In genomic region chr2:199462167-199462976, GRCh38 we compare ENCODE assay signal across 9 cellular contexts. TPM values are rescaled to one million over a fixed set of nuclear protein-coding genes. Genes with fewer than 3 reads are reported as not detected.
A peak's percentile ranks its signal among the peaks of the same experiment; 100 is the strongest.
DNase-seq lines count a peak whose midpoint lies in the region; TF ChIP-seq lines count a peak whose summit lies in the region.
"Had no signal": no experiment of that assay in that cellular context is flagged by ENCODE, and none has a peak within 500 bp of the region (broad histone marks: within the 10 kb centered on the region; RNA-seq: fewer than 3 reads in every experiment).

No MANE protein-coding gene starts in this region.

- H3K27ac Mint-ChIP-seq in IgD-negative memory B cell (peak overlapping the region; percentile 12 to 90 (median 67)), nephron (no peak overlapping the region)

- TF ChIP-seq CTCF in AG10803 (conservative IDR thresholded peaks at IDR 0.05; ENCODE audit: low read length) (no peak), colonic mucosa (IDR thresholded peaks at IDR 0.05) (no peak), nephron (IDR thresholded peaks at IDR 0.05; ENCODE audit: unreplicated experiment in 3 of 3) (no peak), spleen (IDR thresholded peaks at IDR 0.05 in 8 of 11, conservative IDR thresholded peaks at IDR 0.05 in 3 of 11) (no peak)

- H3K9me3 Mint-ChIP-seq in IgD-negative memory B cell (peaks cover 4 to 18% (median 12%) of the 10 kb centered on the region in 3 donors), nephron (no peaks in the 10 kb centered on the region)

- H3K27ac ChIP-seq in colonic mucosa, result peak overlapping the region; percentile 86
- no peak overlapping the region for H3K27ac ChIP-seq in spleen
- H3K27ac ChIP-seq: parathyroid adenoma had no signal

- peaks cover 11 to 18% (median 12%) of the 10 kb centered on the region in 3 donors for H3K4me1 Mint-ChIP-seq in IgD-negative memory B cell
- peaks cover 23% of the 10 kb centered on the region for H3K4me1 Mint-ChIP-seq in nephron

- H3K4me3 Mint-ChIP-seq in IgD-negative memory B cell (peak overlapping the region in 2 of 4 donors; percentile 6 to 75), nephron (peak overlapping the region; percentile 70 to 79 (median 76))

- no peak for TF ChIP-seq POLR2A in spleen (IDR thresholded peaks at IDR 0.05)

- H3K27me3 ChIP-seq in colonic mucosa, result peaks cover 12% of the 10 kb centered on the region
- peaks cover 38 to 100% (median 80%) of the 10 kb centered on the region in 7 donors for H3K27me3 ChIP-seq in spleen (replicated peaks in 1 of 7)

- WGBS in spleen, 5 donors, result 7 to 9% (median 9%) methylated on average over 44 to 60 of the region's 60 CpGs

- no peaks in the 10 kb centered on the region for H3K36me3 ChIP-seq in colonic mucosa
- no peaks in the 10 kb centered on the region for H3K36me3 ChIP-seq in spleen

- H3K36me3 Mint-ChIP-seq in IgD-negative memory B cell (no peaks in the 10 kb centered on the region), nephron (ENCODE audit: low read depth) (no peaks in the 10 kb centered on the region)

- H3K4me1 ChIP-seq in colonic mucosa, result no peaks in the 10 kb centered on the region
- peaks cover 12 to 60% (median 45%) of the 10 kb centered on the region in 6 donors for H3K4me1 ChIP-seq in spleen
- H3K4me1 ChIP-seq: parathyroid adenoma had no signal

- H3K4me3 ChIP-seq in AG10803 (ENCODE audit: low read length) (peak overlapping the region; percentile 66), colonic mucosa (peak overlapping the region; percentile 79), spleen (peak overlapping the region in 3 of 8 donors; percentile 40 to 69 (median 52))

- no peak for DNase-seq in AG10803 (ENCODE audit: low read depth)
- peak; percentile 31 for DNase-seq in colonic mucosa
- no peak for DNase-seq in SKM-1 (lab: John Stamatoyannopoulos, UW; ENCODE audit: unreplicated experiment)
- DNase-seq in kidney tubule cell (ENCODE audit: low spot score), result no peak
- no peak for DNase-seq in T-helper 9 cell
- no peak for DNase-seq in spleen

- H3K9ac ChIP-seq in colonic mucosa (ENCODE audit: low read depth in 2 of 2, low read length in 2 of 2), result peak overlapping the region; percentile 71 to 90
- H3K9ac ChIP-seq: parathyroid adenoma had no signal

- intact Hi-C loops in colonic mucosa (cut with DNase I), result loop anchor here (5.0 kb wide), 1 partner anchor 1145 kb away; no protein-coding TSS in a partner anchor
- intact Hi-C loops in spleen (cut with DNase I; ENCODE audit: low total_unique reads), result no loop called here

- H3K27me3 Mint-ChIP-seq in IgD-negative memory B cell, result peaks cover 49% of the 10 kb centered on the region
- H3K27me3 Mint-ChIP-seq in nephron (ENCODE audit: low read depth), result peaks cover 91% of the 10 kb centered on the region

- H3K9me3 ChIP-seq in colonic mucosa, result no peaks in the 10 kb centered on the region
- peaks cover 0 to 26% (median 0%) of the 10 kb centered on the region in 8 donors for H3K9me3 ChIP-seq in spleen

RNA-seq across cellular contexts. Expression of gene SATB2, which starts 4.6 kb away (rescaled TPM):
- not detected for polyA plus RNA-seq in IgD-negative memory B cell
- 100 to 1,000 TPM; 133 to 178 TPM for total RNA-seq in colonic mucosa
- 1 to 10 TPM; 1.9 to 3.0 (median 2.7) TPM for total RNA-seq in spleen
- under 1 TPM; 0.39 to 0.58 (median 0.50) TPM for polyA plus RNA-seq in spleen

Comparison
In these comparisons a context has a peak if more than half of its experiments do, and no peak if none do; other contexts are left out.
1. H3K27ac Mint-ChIP-seq: peak in IgD-negative memory B cell (3 of 3); none in nephron (0 of 3).
2. RNA of gene SATB2, which starts 4.6 kb away (total RNA-seq): 133 to 178 TPM in colonic mucosa; 1.9 to 3.0 TPM in spleen; every median in the first group is over 10 times any median in the second.